ENCODE assay signal across 23 cellular contexts in genomic region chr14:89473569-89473968, GRCh38.
"Had no signal": no experiment of that assay in that cellular context is flagged by ENCODE, and none has a peak within 500 bp of the region (broad histone marks: within the 10 kb centered on the region; RNA-seq: fewer than 3 reads in every experiment).

No MANE protein-coding gene starts in this region.

- H3K27me3 Mint-ChIP-seq: dendritic cell treated with granulocyte-macrophage colony-stimulating factor and Interleukin-4, amounts not matched to agents 40 ng/mL and 50 ng/mL, for 4 days; memory B cell; natural killer cell treated with Interleukin-12 subunit alpha and Interleukin-12 subunit beta and Interleukin-15 and Interleukin-18, amount 100 ng/mL, for 72 hours; stimulated activated memory B cell treated with anti-CD40 and anti-IgM and Interleukin-4, amounts not matched to agents 10 μg/mL and 1 μg/mL and 100 μg/mL, for 72 hours; type B pancreatic cell had no signal

- H3K4me2 ChIP-seq: neural progenitor cell had no signal

- ATAC-seq: natural killer cell treated with Interleukin-12 subunit alpha and Interleukin-12 subunit beta and Interleukin-15 and Interleukin-18, amount 100 ng/mL, for 72 hours; right cardiac atrium; stimulated activated memory B cell treated with anti-CD40 and anti-IgM and Interleukin-4, amounts not matched to agents 10 μg/mL and 1 μg/mL and 100 μg/mL, for 72 hours; stimulated activated naive CD8-positive, alpha-beta T cell treated with anti-CD3 and anti-CD28 coated beads, Interleukin-15, Interleukin-2, amounts not matched to agents 100 U/mL and 50 U/mL, for 24 hours had no signal

- H3K9me3 ChIP-seq: colonic mucosa, esophagus squamous epithelium, prostate gland, sigmoid colon, spleen, testis, tibial artery had no signal

- H3K27ac ChIP-seq: colonic mucosa, esophagus squamous epithelium, neural progenitor cell, parathyroid adenoma, prostate gland, sigmoid colon, spleen, testis, tibial artery had no signal

- DNase-seq: colonic mucosa; effector memory CD4-positive, alpha-beta T cell; erythroblast; esophagus squamous epithelium; hypothalamus; immature natural killer cell; right cardiac atrium; sigmoid colon; stimulated activated CD4-positive, alpha-beta T cell treated with anti-CD3 and anti-CD28 coated beads, Interleukin-4, amount 100 ng/mL, for 4 hours; stimulated activated naive CD8-positive, alpha-beta T cell treated with anti-CD3 and anti-CD28 coated beads, Interleukin-15, Interleukin-2, amounts not matched to agents 100 U/mL and 50 U/mL, for 24 hours; substantia nigra; testis had no signal

- H3K27me3 ChIP-seq: colonic mucosa, esophagus squamous epithelium, neural progenitor cell, sigmoid colon, spleen, testis, tibial artery had no signal

- H3K36me3 ChIP-seq: colonic mucosa, esophagus squamous epithelium, neural progenitor cell, prostate gland, sigmoid colon, tibial artery had no signal

- H3K4me1 Mint-ChIP-seq: neural progenitor cell had no signal

- H3K36me3 Mint-ChIP-seq: natural killer cell treated with Interleukin-12 subunit alpha and Interleukin-12 subunit beta and Interleukin-15 and Interleukin-18, amount 100 ng/mL, for 72 hours; neural progenitor cell had no signal

- H3K9ac ChIP-seq: neural progenitor cell, parathyroid adenoma had no signal

- H3K9me3 Mint-ChIP-seq: dendritic cell treated with granulocyte-macrophage colony-stimulating factor and Interleukin-4, amounts not matched to agents 40 ng/mL and 50 ng/mL, for 4 days; immature natural killer cell; memory B cell; natural killer cell treated with Interleukin-12 subunit alpha and Interleukin-12 subunit beta and Interleukin-15 and Interleukin-18, amount 100 ng/mL, for 72 hours; neural progenitor cell had no signal

- H3K27ac Mint-ChIP-seq: dendritic cell treated with granulocyte-macrophage colony-stimulating factor and Interleukin-4, amounts not matched to agents 40 ng/mL and 50 ng/mL, for 4 days; memory B cell; neural progenitor cell; stimulated activated memory B cell treated with anti-CD40 and anti-IgM and Interleukin-4, amounts not matched to agents 10 μg/mL and 1 μg/mL and 100 μg/mL, for 72 hours; type B pancreatic cell had no signal

- H3K4me1 ChIP-seq: colonic mucosa, neural progenitor cell, prostate gland had no signal

- H3K4me3 Mint-ChIP-seq: dendritic cell treated with granulocyte-macrophage colony-stimulating factor and Interleukin-4, amounts not matched to agents 40 ng/mL and 50 ng/mL, for 4 days; immature natural killer cell; memory B cell; natural killer cell treated with Interleukin-12 subunit alpha and Interleukin-12 subunit beta and Interleukin-15 and Interleukin-18, amount 100 ng/mL, for 72 hours; neural progenitor cell; stimulated activated memory B cell treated with anti-CD40 and anti-IgM and Interleukin-4, amounts not matched to agents 10 μg/mL and 1 μg/mL and 100 μg/mL, for 72 hours; type B pancreatic cell had no signal

- H3K4me3 ChIP-seq: colonic mucosa, esophagus squamous epithelium, lung, neural progenitor cell, prostate gland, sigmoid colon, spleen, testis, tibial artery had no signal

- H2AFZ ChIP-seq: neural progenitor cell, parathyroid adenoma had no signal
